ENCODE assay signal across 1 cellular context in the genomic region with DNA sequence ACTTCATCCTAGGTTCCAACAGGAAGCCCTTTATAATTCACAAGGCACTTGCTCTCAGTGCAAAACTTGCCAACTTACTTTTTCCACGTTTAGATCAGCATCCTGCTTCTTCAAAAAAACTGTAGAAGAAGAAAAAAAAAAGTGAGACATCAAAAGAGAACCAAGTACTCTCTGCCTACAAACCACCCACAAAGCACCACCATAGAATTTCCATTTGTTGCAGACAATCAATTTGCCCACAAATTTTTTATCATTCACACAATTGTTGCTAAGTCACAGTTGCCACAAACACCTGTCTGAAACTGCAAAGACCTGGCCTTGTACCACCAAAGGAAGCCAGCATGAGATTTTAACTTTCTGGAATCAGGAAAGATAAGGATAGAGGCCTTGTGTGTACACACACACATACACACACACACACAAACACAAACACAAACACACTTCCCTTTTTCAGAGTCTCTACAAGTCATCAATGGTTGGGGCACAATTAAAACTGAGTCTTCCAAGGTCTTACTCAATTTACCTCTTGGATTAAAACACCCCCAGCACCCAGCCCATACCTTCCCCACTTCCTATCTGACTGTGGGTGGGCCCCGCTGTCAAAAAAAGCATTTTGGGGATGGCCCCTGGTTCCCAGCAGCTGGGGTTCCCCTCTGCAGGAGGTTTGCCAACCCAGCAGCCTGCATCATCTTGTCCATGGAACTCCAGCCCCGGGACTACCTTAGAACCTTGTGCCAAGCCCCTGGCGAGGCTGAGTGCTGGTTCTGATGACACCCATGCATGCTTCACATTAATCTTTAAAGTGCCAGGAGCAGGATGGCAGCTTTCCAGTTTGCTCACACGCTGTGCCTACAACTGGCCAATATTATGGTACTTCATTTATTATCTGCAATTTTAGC.
A peak's percentile ranks its signal among the peaks of the same experiment; 100 is the strongest.
TF ChIP-seq lines count a peak whose summit lies in the region.

No MANE protein-coding gene starts in this region.

TF ChIP-seq in GM12878, 131 proteins besides CTCF, POLR2A, EP300 and RAD21 (continued from another document):
- TF ChIP-seq, protein P1, sequence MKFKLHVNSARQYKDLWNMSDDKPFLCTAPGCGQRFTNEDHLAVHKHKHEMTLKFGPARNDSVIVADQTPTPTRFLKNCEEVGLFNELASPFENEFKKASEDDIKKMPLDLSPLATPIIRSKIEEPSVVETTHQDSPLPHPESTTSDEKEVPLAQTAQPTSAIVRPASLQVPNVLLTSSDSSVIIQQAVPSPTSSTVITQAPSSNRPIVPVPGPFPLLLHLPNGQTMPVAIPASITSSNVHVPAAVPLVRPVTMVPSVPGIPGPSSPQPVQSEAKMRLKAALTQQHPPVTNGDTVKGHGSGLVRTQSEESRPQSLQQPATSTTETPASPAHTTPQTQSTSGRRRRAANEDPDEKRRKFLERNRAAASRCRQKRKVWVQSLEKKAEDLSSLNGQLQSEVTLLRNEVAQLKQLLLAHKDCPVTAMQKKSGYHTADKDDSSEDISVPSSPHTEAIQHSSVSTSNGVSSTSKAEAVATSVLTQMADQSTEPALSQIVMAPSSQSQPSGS (IDR thresholded peaks at IDR 0.05; ENCODE audit: low read length): 0 out of 2 replicates have a peak, but pooled peaks have one; percentile 27
- TF ChIP-seq MTA2 (IDR thresholded peaks at IDR 0.05; ENCODE audit: low read depth): peak; percentile 54; the same call in 1 of the 2 replicates
- no peak for TF ChIP-seq CBX5 (IDR thresholded peaks at IDR 0.05; ENCODE audit: low read depth)
- TF ChIP-seq, protein P2, sequence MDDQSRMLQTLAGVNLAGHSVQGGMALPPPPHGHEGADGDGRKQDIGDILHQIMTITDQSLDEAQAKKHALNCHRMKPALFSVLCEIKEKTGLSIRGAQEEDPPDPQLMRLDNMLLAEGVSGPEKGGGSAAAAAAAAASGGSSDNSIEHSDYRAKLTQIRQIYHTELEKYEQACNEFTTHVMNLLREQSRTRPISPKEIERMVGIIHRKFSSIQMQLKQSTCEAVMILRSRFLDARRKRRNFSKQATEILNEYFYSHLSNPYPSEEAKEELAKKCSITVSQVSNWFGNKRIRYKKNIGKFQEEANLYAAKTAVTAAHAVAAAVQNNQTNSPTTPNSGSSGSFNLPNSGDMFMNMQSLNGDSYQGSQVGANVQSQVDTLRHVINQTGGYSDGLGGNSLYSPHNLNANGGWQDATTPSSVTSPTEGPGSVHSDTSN (IDR thresholded peaks at IDR 0.05; ENCODE audit: insufficient replicate concordance, low read depth, low read length): no peak
- no peak for TF ChIP-seq SIX5 (IDR thresholded peaks at IDR 0.05; ENCODE audit: low read depth, low read length, severe bottlenecking)
- TF ChIP-seq, protein P3, sequence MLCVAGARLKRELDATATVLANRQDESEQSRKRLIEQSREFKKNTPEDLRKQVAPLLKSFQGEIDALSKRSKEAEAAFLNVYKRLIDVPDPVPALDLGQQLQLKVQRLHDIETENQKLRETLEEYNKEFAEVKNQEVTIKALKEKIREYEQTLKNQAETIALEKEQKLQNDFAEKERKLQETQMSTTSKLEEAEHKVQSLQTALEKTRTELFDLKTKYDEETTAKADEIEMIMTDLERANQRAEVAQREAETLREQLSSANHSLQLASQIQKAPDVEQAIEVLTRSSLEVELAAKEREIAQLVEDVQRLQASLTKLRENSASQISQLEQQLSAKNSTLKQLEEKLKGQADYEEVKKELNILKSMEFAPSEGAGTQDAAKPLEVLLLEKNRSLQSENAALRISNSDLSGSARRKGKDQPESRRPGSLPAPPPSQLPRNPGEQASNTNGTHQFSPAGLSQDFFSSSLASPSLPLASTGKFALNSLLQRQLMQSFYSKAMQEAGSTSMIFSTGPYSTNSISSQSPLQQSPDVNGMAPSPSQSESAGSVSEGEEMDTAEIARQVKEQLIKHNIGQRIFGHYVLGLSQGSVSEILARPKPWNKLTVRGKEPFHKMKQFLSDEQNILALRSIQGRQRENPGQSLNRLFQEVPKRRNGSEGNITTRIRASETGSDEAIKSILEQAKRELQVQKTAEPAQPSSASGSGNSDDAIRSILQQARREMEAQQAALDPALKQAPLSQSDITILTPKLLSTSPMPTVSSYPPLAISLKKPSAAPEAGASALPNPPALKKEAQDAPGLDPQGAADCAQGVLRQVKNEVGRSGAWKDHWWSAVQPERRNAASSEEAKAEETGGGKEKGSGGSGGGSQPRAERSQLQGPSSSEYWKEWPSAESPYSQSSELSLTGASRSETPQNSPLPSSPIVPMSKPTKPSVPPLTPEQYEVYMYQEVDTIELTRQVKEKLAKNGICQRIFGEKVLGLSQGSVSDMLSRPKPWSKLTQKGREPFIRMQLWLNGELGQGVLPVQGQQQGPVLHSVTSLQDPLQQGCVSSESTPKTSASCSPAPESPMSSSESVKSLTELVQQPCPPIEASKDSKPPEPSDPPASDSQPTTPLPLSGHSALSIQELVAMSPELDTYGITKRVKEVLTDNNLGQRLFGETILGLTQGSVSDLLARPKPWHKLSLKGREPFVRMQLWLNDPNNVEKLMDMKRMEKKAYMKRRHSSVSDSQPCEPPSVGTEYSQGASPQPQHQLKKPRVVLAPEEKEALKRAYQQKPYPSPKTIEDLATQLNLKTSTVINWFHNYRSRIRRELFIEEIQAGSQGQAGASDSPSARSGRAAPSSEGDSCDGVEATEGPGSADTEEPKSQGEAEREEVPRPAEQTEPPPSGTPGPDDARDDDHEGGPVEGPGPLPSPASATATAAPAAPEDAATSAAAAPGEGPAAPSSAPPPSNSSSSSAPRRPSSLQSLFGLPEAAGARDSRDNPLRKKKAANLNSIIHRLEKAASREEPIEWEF (IDR thresholded peaks at IDR 0.05; ENCODE audit: insufficient replicate concordance, low read depth, low read length): no peak
- TF ChIP-seq SPI1 (IDR thresholded peaks at IDR 0.05; ENCODE audit: borderline replicate concordance, insufficient read depth, low read depth, low read length): peak; percentile 79; the same call in 1 of the 2 replicates
- TF ChIP-seq RUNX3 (IDR thresholded peaks at IDR 0.05; ENCODE audit: low read length): peak; percentile 36; the same call in 1 of the 2 replicates
- peak; percentile 67 to 69; a peak in 2 of 4 replicates for TF ChIP-seq IKZF2 (IDR thresholded peaks at IDR 0.05)
- TF ChIP-seq MYC (IDR thresholded peaks at IDR 0.05; ENCODE audit: insufficient read depth, insufficient read length, insufficient replicate concordance, low read length, severe bottlenecking): no peak
- 0 out of 2 replicates have a peak, but pooled peaks have one; percentile 52 for TF ChIP-seq DPF2 (IDR thresholded peaks at IDR 0.05)
- TF ChIP-seq, protein P4, sequence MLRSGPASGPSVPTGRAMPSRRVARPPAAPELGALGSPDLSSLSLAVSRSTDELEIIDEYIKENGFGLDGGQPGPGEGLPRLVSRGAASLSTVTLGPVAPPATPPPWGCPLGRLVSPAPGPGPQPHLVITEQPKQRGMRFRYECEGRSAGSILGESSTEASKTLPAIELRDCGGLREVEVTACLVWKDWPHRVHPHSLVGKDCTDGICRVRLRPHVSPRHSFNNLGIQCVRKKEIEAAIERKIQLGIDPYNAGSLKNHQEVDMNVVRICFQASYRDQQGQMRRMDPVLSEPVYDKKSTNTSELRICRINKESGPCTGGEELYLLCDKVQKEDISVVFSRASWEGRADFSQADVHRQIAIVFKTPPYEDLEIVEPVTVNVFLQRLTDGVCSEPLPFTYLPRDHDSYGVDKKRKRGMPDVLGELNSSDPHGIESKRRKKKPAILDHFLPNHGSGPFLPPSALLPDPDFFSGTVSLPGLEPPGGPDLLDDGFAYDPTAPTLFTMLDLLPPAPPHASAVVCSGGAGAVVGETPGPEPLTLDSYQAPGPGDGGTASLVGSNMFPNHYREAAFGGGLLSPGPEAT (IDR thresholded peaks at IDR 0.05; ENCODE audit: low read depth): 0 out of 2 replicates have a peak, but pooled peaks have one; percentile 10
- TF ChIP-seq IKZF1 (conservative IDR thresholded peaks at IDR 0.05): peak; percentile 40; the same call in 1 of the 2 replicates
- no peak for TF ChIP-seq SUZ12 (IDR thresholded peaks at IDR 0.05; ENCODE audit: unreplicated experiment)
